ENCODE assay signal across 9 cellular contexts in the genomic region with DNA sequence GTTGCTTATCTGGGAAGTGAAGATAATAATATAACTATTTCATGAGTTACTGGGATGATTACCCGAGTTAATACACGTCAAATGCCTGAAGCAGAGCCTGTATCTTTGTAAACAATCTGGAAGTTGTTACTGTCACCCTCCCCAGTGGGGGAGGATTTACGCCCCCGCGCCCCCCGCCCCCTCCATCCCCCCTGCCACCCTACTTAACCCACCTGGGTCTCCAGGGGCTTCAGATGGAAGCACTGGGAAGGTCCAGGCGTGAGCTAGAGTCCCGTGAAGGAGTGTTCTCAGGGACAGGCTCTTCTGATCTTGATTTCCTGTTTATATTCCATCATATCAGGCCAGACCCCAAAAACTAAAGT. TPM values are rescaled to one million over a fixed set of nuclear protein-coding genes. Genes with fewer than 3 reads are reported as not detected.
DNase-seq lines count a peak whose midpoint lies in the region; ATAC-seq, FAIRE-seq and TF ChIP-seq lines count a peak whose summit lies in the region.
"Had no signal": no experiment of that assay in that cellular context is flagged by ENCODE, and none has a peak within 500 bp of the region (broad histone marks: within the 10 kb centered on the region; RNA-seq: fewer than 3 reads in every experiment).

No MANE protein-coding gene starts in this region.

- peaks cover 18% of the 10 kb centered on the region for H4K20me1 ChIP-seq in smooth muscle cell (ENCODE audit: low read depth)

- H3K4me3 ChIP-seq in WERI-Rb-1 (ENCODE audit: low read depth, low read length) (peak overlapping the region; percentile 99), smooth muscle cell (peak overlapping the region; percentile 76)

- peaks cover 10% of the 10 kb centered on the region for H3F3A ChIP-seq in smooth muscle cell (ENCODE audit: low read depth)

- no peak for ATAC-seq in GM18867 (IDR thresholded peaks at IDR 0.05; ENCODE audit: unreplicated experiment)

- H3K79me2 ChIP-seq in smooth muscle cell (ENCODE audit: low read depth) = peaks cover 20% of the 10 kb centered on the region

- H3K27ac Mint-ChIP-seq in glutamatergic neuron (ENCODE audit: unreplicated experiment) = peak overlapping the region; percentile 86

- peak overlapping the region; percentile 73 for H3K9ac ChIP-seq in smooth muscle cell (ENCODE audit: low read depth)

- H3K4me2 ChIP-seq in smooth muscle cell = peak overlapping the region; percentile 98

- H3K9me3 ChIP-seq in WERI-Rb-1 (ENCODE audit: severe bottlenecking) (no peaks in the 10 kb centered on the region), smooth muscle cell (replicated peaks; ENCODE audit: low read depth) (no peaks in the 10 kb centered on the region)

- H3K36me3 Mint-ChIP-seq in glutamatergic neuron (ENCODE audit: unreplicated experiment) = peaks cover 6% of the 10 kb centered on the region

- FAIRE-seq in D721Med (lab: Jason Lieb, UNC) = no peak

- peaks cover 27% of the 10 kb centered on the region for H3K4me1 ChIP-seq in smooth muscle cell (ENCODE audit: low read depth)

- H3K27ac ChIP-seq in WERI-Rb-1 = peak overlapping the region; percentile 93
- peak overlapping the region; percentile 48 for H3K27ac ChIP-seq in smooth muscle cell (ENCODE audit: low read depth)

- peaks cover 10% of the 10 kb centered on the region for H3K9me3 Mint-ChIP-seq in glutamatergic neuron (ENCODE audit: unreplicated experiment)

- H2AFZ ChIP-seq in smooth muscle cell (ENCODE audit: low read depth) = peak overlapping the region; percentile 86

- peaks cover 5% of the 10 kb centered on the region for H3K4me1 Mint-ChIP-seq in glutamatergic neuron (ENCODE audit: low read depth, unreplicated experiment)

- DNase-seq in DMS53 (lab: John Stamatoyannopoulos, UW) = peak; percentile 54
- no peak for DNase-seq in DMS53 treated with DMSO at 0.1 percent for 48 hours (lab: John Stamatoyannopoulos, UW; ENCODE audit: unreplicated experiment)
- no peak for DNase-seq in WERI-Rb-1
- no peak for DNase-seq in glutamatergic neuron
- DNase-seq in smooth muscle cell (lab: John Stamatoyannopoulos, UW; ENCODE audit: unreplicated experiment) = no peak
- no peak for DNase-seq in D721Med (ENCODE audit: insufficient read length, low spot score)
- no peak for DNase-seq in NCI-H774 (lab: John Stamatoyannopoulos, UW)

- H3K4me3 Mint-ChIP-seq in glutamatergic neuron (ENCODE audit: unreplicated experiment) = peak overlapping the region; percentile 87

- WGBS in smooth muscle cell (ENCODE audit: low lambda C conversion rate) = 27% methylated on average over 8 of the region's 8 CpGs

- no peak for TF ChIP-seq CTCF in WERI-Rb-1 (IDR thresholded peaks at IDR 0.05; ENCODE audit: low read depth, low read length)
- TF ChIP-seq CTCF in glutamatergic neuron (IDR thresholded peaks at IDR 0.05; ENCODE audit: partially characterized antibody, unreplicated experiment) = no peak
- TF ChIP-seq CTCF in smooth muscle cell (IDR thresholded peaks at IDR 0.05; ENCODE audit: borderline replicate concordance, insufficient read depth, poor library complexity, severe bottlenecking) = no peak
- TF ChIP-seq CTCF in D721Med (IDR thresholded peaks at IDR 0.05; ENCODE audit: insufficient read depth, missing control alignments) = no peak

- peaks cover 28% of the 10 kb centered on the region for H3K36me3 ChIP-seq in WERI-Rb-1
- H3K36me3 ChIP-seq in smooth muscle cell (ENCODE audit: low read depth) = no peaks in the 10 kb centered on the region

- H3K27me3 ChIP-seq in WERI-Rb-1 (ENCODE audit: insufficient read depth, low read depth, severe bottlenecking) = no peaks in the 10 kb centered on the region
- H3K27me3 ChIP-seq in smooth muscle cell (ENCODE audit: low read depth) = no peaks in the 10 kb centered on the region

- peaks cover 9% of the 10 kb centered on the region for H3K27me3 Mint-ChIP-seq in glutamatergic neuron (ENCODE audit: unreplicated experiment)

RNA-seq across cellular contexts. Expression of a gene that starts 0.7 kb away (rescaled TPM):
- total RNA-seq in glutamatergic neuron (ENCODE audit: unreplicated experiment) (82.4 TPM), smooth muscle cell (55.6 and 58.4 TPM in 2 replicates)
- polyA plus RNA-seq in smooth muscle cell = 38.1 and 46.9 TPM in 2 replicates

RNA-seq across cellular contexts. Expression of a gene that starts 49.9 kb away (rescaled TPM):
- total RNA-seq in glutamatergic neuron (ENCODE audit: unreplicated experiment) (not detected), smooth muscle cell (under 0.01 TPM in 1 of 2 replicates, not detected in the other)
- polyA plus RNA-seq in smooth muscle cell = not detected in 2 replicates
- total RNA-seq: HT1080 had no signal
